Comparison of ENCODE assay signal across 13 cellular contexts in genomic region chr2:84694088-84694622, GRCh38.
A peak's percentile ranks its signal among the peaks of the same experiment; 100 is the strongest.
DNase-seq lines count a peak whose midpoint lies in the region; ATAC-seq and TF ChIP-seq lines count a peak whose summit lies in the region.
"Had no signal": no experiment of that assay in that cellular context is flagged by ENCODE, and none has a peak within 500 bp of the region (broad histone marks: within the 10 kb centered on the region; RNA-seq: fewer than 3 reads in every experiment).

No MANE protein-coding gene starts in this region.

- CTCF ChIA-PET in activated CD8-positive, alpha-beta T cell treated with anti-CD3 and anti-CD28 coated beads for 36 hours (lab: Charles Lee): no interaction called here

- peak; percentile 81 for ATAC-seq in activated CD8-positive, alpha-beta T cell treated with anti-CD3 and anti-CD28 coated beads for 36 hours
- ATAC-seq in activated naive CD8-positive, alpha-beta T cell treated with anti-CD3 and anti-CD28 coated beads, Interleukin-2, amount 50 U/mL, for 24 hours: peak; percentile 49
- no peak for ATAC-seq in HG03571 (IDR thresholded peaks at IDR 0.05; ENCODE audit: unreplicated experiment)
- no peak for ATAC-seq in HG02759 (IDR thresholded peaks at IDR 0.05; ENCODE audit: unreplicated experiment)

- H3K4me1 Mint-ChIP-seq in activated CD8-positive, alpha-beta T cell treated with anti-CD3 and anti-CD28 coated beads for 36 hours (ENCODE audit: low read depth): peaks cover 19% of the 10 kb centered on the region
- peaks cover 21% of the 10 kb centered on the region for H3K4me1 Mint-ChIP-seq in activated naive CD8-positive, alpha-beta T cell treated with anti-CD3 and anti-CD28 coated beads, Interleukin-2, amount 50 U/mL, for 24 hours

- peak; percentile 90 for DNase-seq in Jurkat, Clone E6-1 (ENCODE audit: low read depth, low spot score)
- peak; percentile 27 for DNase-seq in activated CD8-positive, alpha-beta T cell treated with anti-CD3 and anti-CD28 coated beads for 36 hours
- DNase-seq in activated naive CD8-positive, alpha-beta T cell treated with anti-CD3 and anti-CD28 coated beads, Interleukin-2, amount 50 U/mL, for 24 hours: peak; percentile 6
- DNase-seq in stimulated activated CD4-positive, alpha-beta T cell treated with anti-CD3 and anti-CD28 coated beads, Interleukin-15, amount 100 ng/mL, for 24 hours: peak; percentile 12
- DNase-seq in NCI-H1092 treated with DMSO at 0.1 percent for 48 hours (lab: John Stamatoyannopoulos, UW): no peak
- DNase-seq in NCI-H226: no peak
- DNase-seq: midbrain, MV-4-11, posterior cingulate gyrus had no signal

- H3K4me3 Mint-ChIP-seq in activated CD8-positive, alpha-beta T cell treated with anti-CD3 and anti-CD28 coated beads for 36 hours: peak overlapping the region; percentile 51
- H3K4me3 Mint-ChIP-seq in activated naive CD8-positive, alpha-beta T cell treated with anti-CD3 and anti-CD28 coated beads, Interleukin-2, amount 50 U/mL, for 24 hours: peak overlapping the region; percentile 53

- no peaks in the 10 kb centered on the region for H3K36me3 Mint-ChIP-seq in activated CD8-positive, alpha-beta T cell treated with anti-CD3 and anti-CD28 coated beads for 36 hours (ENCODE audit: low read depth)
- no peaks in the 10 kb centered on the region for H3K36me3 Mint-ChIP-seq in activated naive CD8-positive, alpha-beta T cell treated with anti-CD3 and anti-CD28 coated beads, Interleukin-2, amount 50 U/mL, for 24 hours (ENCODE audit: low read depth)

- H3K4me3 ChIP-seq in Jurkat, Clone E6-1 (ENCODE audit: low read length): peak overlapping the region; percentile 35
- H3K4me3 ChIP-seq: BLaER1 treated with 17β-estradiol and CSF1 and Interleukin-3, amounts not matched to agents 10 nM and 100 nM; SJSA1 had no signal

- H3K27me3 Mint-ChIP-seq in activated CD8-positive, alpha-beta T cell treated with anti-CD3 and anti-CD28 coated beads for 36 hours: no peaks in the 10 kb centered on the region
- no peaks in the 10 kb centered on the region for H3K27me3 Mint-ChIP-seq in activated naive CD8-positive, alpha-beta T cell treated with anti-CD3 and anti-CD28 coated beads, Interleukin-2, amount 50 U/mL, for 24 hours

- H3K9me3 Mint-ChIP-seq in activated CD8-positive, alpha-beta T cell treated with anti-CD3 and anti-CD28 coated beads for 36 hours: peaks cover 2% of the 10 kb centered on the region
- H3K9me3 Mint-ChIP-seq in activated naive CD8-positive, alpha-beta T cell treated with anti-CD3 and anti-CD28 coated beads, Interleukin-2, amount 50 U/mL, for 24 hours: no peaks in the 10 kb centered on the region

- peak overlapping the region; percentile 74 for H3K27ac Mint-ChIP-seq in activated CD8-positive, alpha-beta T cell treated with anti-CD3 and anti-CD28 coated beads for 36 hours
- H3K27ac Mint-ChIP-seq in activated naive CD8-positive, alpha-beta T cell treated with anti-CD3 and anti-CD28 coated beads, Interleukin-2, amount 50 U/mL, for 24 hours: peak overlapping the region; percentile 23

- no peak for TF ChIP-seq CTCF in activated CD8-positive, alpha-beta T cell treated with anti-CD3 and anti-CD28 coated beads for 36 hours (IDR thresholded peaks at IDR 0.05)

- POLR2A ChIA-PET in activated CD8-positive, alpha-beta T cell treated with anti-CD3 and anti-CD28 coated beads for 36 hours (lab: Charles Lee): interaction anchor here (0.6 kb wide), 1 partner anchor 212 kb away, joined by 3 read pairs; no protein-coding TSS in a partner anchor

- intact Hi-C loops in activated CD8-positive, alpha-beta T cell treated with anti-CD3 and anti-CD28 coated beads for 36 hours (cut with micrococcal nuclease): no loop called here

Comparison
In these comparisons a context has a peak if more than half of its experiments do, and no peak if none do; other contexts are left out.
1. DNase-seq: peak in Jurkat, Clone E6-1 (single experiment), activated CD8-positive, alpha-beta T cell treated with anti-CD3 and anti-CD28 coated beads for 36 hours (single experiment), activated naive CD8-positive, alpha-beta T cell treated with anti-CD3 and anti-CD28 coated beads, Interleukin-2, amount 50 U/mL, for 24 hours (single experiment) and stimulated activated CD4-positive, alpha-beta T cell treated with anti-CD3 and anti-CD28 coated beads, Interleukin-15, amount 100 ng/mL, for 24 hours (single experiment); none in NCI-H1092 treated with DMSO at 0.1 percent for 48 hours (single experiment) and NCI-H226 (single experiment).
2. ATAC-seq: peak in activated CD8-positive, alpha-beta T cell treated with anti-CD3 and anti-CD28 coated beads for 36 hours (single experiment) and activated naive CD8-positive, alpha-beta T cell treated with anti-CD3 and anti-CD28 coated beads, Interleukin-2, amount 50 U/mL, for 24 hours (single experiment); none in HG03571 (single experiment) and HG02759 (single experiment).